In genomic region chr3:51955893-51956770, GRCh38 we compare ENCODE assay signal across 8 cellular contexts. TPM values are rescaled to one million over a fixed set of nuclear protein-coding genes. Genes with fewer than 3 reads are reported as not detected.
DNase-seq lines count a peak whose midpoint lies in the region; ATAC-seq and TF ChIP-seq lines count a peak whose summit lies in the region.

No MANE protein-coding gene starts in this region.

- no peak overlapping the region for H3K27ac Mint-ChIP-seq in activated CD8-positive, alpha-beta T cell treated with anti-CD3 and anti-CD28 coated beads, Interleukin-2, amount 10 ng/mL, durations not matched to agents 7 days and 5 days
- H3K27ac Mint-ChIP-seq in type B pancreatic cell: no peak overlapping the region

- H3K9me3 Mint-ChIP-seq in activated CD8-positive, alpha-beta T cell treated with anti-CD3 and anti-CD28 coated beads, Interleukin-2, amount 10 ng/mL, durations not matched to agents 7 days and 5 days (ENCODE audit: insufficient read depth): no peaks in the 10 kb centered on the region
- H3K9me3 Mint-ChIP-seq in type B pancreatic cell: no peaks in the 10 kb centered on the region

- H3K36me3 Mint-ChIP-seq in activated CD8-positive, alpha-beta T cell treated with anti-CD3 and anti-CD28 coated beads, Interleukin-2, amount 10 ng/mL, durations not matched to agents 7 days and 5 days (ENCODE audit: low read depth): no peaks in the 10 kb centered on the region
- H3K36me3 Mint-ChIP-seq in type B pancreatic cell: peaks cover 4% of the 10 kb centered on the region

- peak; percentile 66 for DNase-seq in NCI-H748 (lab: John Stamatoyannopoulos, UW; ENCODE audit: unreplicated experiment)
- DNase-seq in NCI-H748 treated with DMSO at 0.1 percent for 48 hours (lab: John Stamatoyannopoulos, UW): no peak
- DNase-seq in activated CD8-positive, alpha-beta T cell treated with anti-CD3 and anti-CD28 coated beads, Interleukin-2, amount 10 ng/mL, durations not matched to agents 7 days and 5 days: peak; percentile 38
- peak; percentile 78 for DNase-seq in midbrain (lab: John Stamatoyannopoulos, UW)
- DNase-seq in type B pancreatic cell (ENCODE audit: extremely low spot score, unreplicated experiment): no peak

- no peak overlapping the region for H3K4me3 Mint-ChIP-seq in activated CD8-positive, alpha-beta T cell treated with anti-CD3 and anti-CD28 coated beads, Interleukin-2, amount 10 ng/mL, durations not matched to agents 7 days and 5 days
- no peak overlapping the region for H3K4me3 Mint-ChIP-seq in type B pancreatic cell

- TF ChIP-seq CTCF in type B pancreatic cell (conservative IDR thresholded peaks at IDR 0.05): peak; percentile 73

- peaks cover 0 to 3% of the 10 kb centered on the region in 2 donors for H3K27me3 ChIP-seq in esophagus (ENCODE audit: control insufficient read depth in 1 of 2, insufficient read depth in 2 of 2, low read length in 2 of 2)

- 4% methylated on average over 72 to 97 of the region's 97 CpGs for WGBS in esophagus, 2 donors

- H3K9me3 ChIP-seq in esophagus (ENCODE audit: control insufficient read depth in 2 of 2, insufficient read depth in 1 of 2, low read depth in 1 of 2, low read length in 1 of 2): no peaks in the 10 kb centered on the region

- peaks cover 43% of the 10 kb centered on the region for H3K27me3 Mint-ChIP-seq in activated CD8-positive, alpha-beta T cell treated with anti-CD3 and anti-CD28 coated beads, Interleukin-2, amount 10 ng/mL, durations not matched to agents 7 days and 5 days (ENCODE audit: low read depth)
- peaks cover 37% of the 10 kb centered on the region for H3K27me3 Mint-ChIP-seq in type B pancreatic cell

- peaks cover 2 to 13% of the 10 kb centered on the region in 2 donors for H3K36me3 ChIP-seq in esophagus (ENCODE audit: control insufficient read depth in 2 of 2, insufficient read depth in 2 of 2, low read length in 1 of 2)

- CTCF ChIA-PET in activated CD8-positive, alpha-beta T cell treated with anti-CD3 and anti-CD28 coated beads, Interleukin-2, amount 10 ng/mL, durations not matched to agents 7 days and 5 days (lab: Charles Lee): interaction anchor here (1.0 to 1.2 kb wide), 2 partner anchors 13 to 14 kb away, joined by 3 to 5 read pairs; partner anchors contain the start of gene RRP9

- peaks cover 11 to 18% of the 10 kb centered on the region in 2 donors for H3K4me1 ChIP-seq in esophagus (ENCODE audit: control insufficient read depth in 2 of 2, insufficient read depth in 2 of 2, low read length in 1 of 2)

- peaks cover 13% of the 10 kb centered on the region for H3K4me1 Mint-ChIP-seq in activated CD8-positive, alpha-beta T cell treated with anti-CD3 and anti-CD28 coated beads, Interleukin-2, amount 10 ng/mL, durations not matched to agents 7 days and 5 days (ENCODE audit: low read depth)
- peaks cover 14% of the 10 kb centered on the region for H3K4me1 Mint-ChIP-seq in type B pancreatic cell (ENCODE audit: unreplicated experiment)

- peak overlapping the region; percentile 41 to 69 for H3K27ac ChIP-seq in esophagus (ENCODE audit: low read depth in 2 of 2, low read length in 1 of 2)

- POLR2A ChIA-PET in activated CD8-positive, alpha-beta T cell treated with anti-CD3 and anti-CD28 coated beads, Interleukin-2, amount 10 ng/mL, durations not matched to agents 7 days and 5 days (lab: Charles Lee): no interaction called here

- H3K4me3 ChIP-seq in esophagus (ENCODE audit: low read depth in 1 of 2, low read length in 2 of 2): peak overlapping the region; percentile 35 to 44

- ATAC-seq in activated CD8-positive, alpha-beta T cell treated with anti-CD3 and anti-CD28 coated beads, Interleukin-2, amount 10 ng/mL, durations not matched to agents 7 days and 5 days: peak; percentile 70
- ATAC-seq in GM21723 (IDR thresholded peaks at IDR 0.05; ENCODE audit: unreplicated experiment): no peak
- no peak for ATAC-seq in GM18873 (IDR thresholded peaks at IDR 0.05; ENCODE audit: low FRiP score, unreplicated experiment)

RNA-seq across cellular contexts. Expression of gene GPR62, which starts 1.0 kb away (rescaled TPM):
- total RNA-seq in activated CD8-positive, alpha-beta T cell treated with anti-CD3 and anti-CD28 coated beads, Interleukin-2, amount 10 ng/mL, durations not matched to agents 7 days and 5 days: not detected
- polyA plus RNA-seq in esophagus: under 1 TPM; 0.05 to 0.06 TPM
- 0.17 TPM in 1 of 2 replicates, not detected in the other for total RNA-seq in type B pancreatic cell (ENCODE audit: low replicate concordance)

RNA-seq across cellular contexts. Expression of gene PCBP4, which starts 11.1 kb away (rescaled TPM):
- total RNA-seq in activated CD8-positive, alpha-beta T cell treated with anti-CD3 and anti-CD28 coated beads, Interleukin-2, amount 10 ng/mL, durations not matched to agents 7 days and 5 days: 10 to 100 TPM; 12.7 to 16.1 TPM
- 10 to 100 TPM; 11.7 to 18.7 TPM for polyA plus RNA-seq in esophagus
- total RNA-seq in type B pancreatic cell (ENCODE audit: low replicate concordance): 74.8 and 91.9 TPM in 2 replicates

RNA-seq across cellular contexts. Expression of gene PARP3, which starts 14.0 kb away (rescaled TPM):
- total RNA-seq in activated CD8-positive, alpha-beta T cell treated with anti-CD3 and anti-CD28 coated beads, Interleukin-2, amount 10 ng/mL, durations not matched to agents 7 days and 5 days: 10 to 100 TPM; 18.8 to 20.4 TPM
- 10 to 100 TPM in 1 of 2 donors, 1 to 10 TPM in 1; 8.2 to 11.8 TPM for polyA plus RNA-seq in esophagus
- total RNA-seq in type B pancreatic cell (ENCODE audit: low replicate concordance): 4.2 and 6.6 TPM in 2 replicates

RNA-seq across cellular contexts. Expression of gene RRP9, which starts 14.4 kb away (rescaled TPM):
- 10 to 100 TPM; 29.2 to 29.6 TPM for total RNA-seq in activated CD8-positive, alpha-beta T cell treated with anti-CD3 and anti-CD28 coated beads, Interleukin-2, amount 10 ng/mL, durations not matched to agents 7 days and 5 days
- 10 to 100 TPM; 16.4 to 22.9 TPM for polyA plus RNA-seq in esophagus
- total RNA-seq in type B pancreatic cell (ENCODE audit: low replicate concordance): 22.7 and 30.0 TPM in 2 replicates

RNA-seq across cellular contexts. Expression of gene ABHD14B, which starts 17.7 kb away (rescaled TPM):
- total RNA-seq in activated CD8-positive, alpha-beta T cell treated with anti-CD3 and anti-CD28 coated beads, Interleukin-2, amount 10 ng/mL, durations not matched to agents 7 days and 5 days: 10 to 100 TPM; 31.4 to 38.0 TPM
- polyA plus RNA-seq in esophagus: 10 to 100 TPM; 29.6 to 40.5 TPM
- total RNA-seq in type B pancreatic cell (ENCODE audit: low replicate concordance): 22.1 and 27.2 TPM in 2 replicates

Comparison
In these comparisons a context has a peak if more than half of its experiments do, and no peak if none do; other contexts are left out.
1. DNase-seq: peak in NCI-H748 (single experiment), activated CD8-positive, alpha-beta T cell treated with anti-CD3 and anti-CD28 coated beads, Interleukin-2, amount 10 ng/mL, durations not matched to agents 7 days and 5 days (single experiment) and midbrain (single experiment); none in NCI-H748 treated with DMSO at 0.1 percent for 48 hours (single experiment) and type B pancreatic cell (single experiment).